17 cellular contexts compared by ENCODE assay signal in genomic region chr13:66328486-66328885, GRCh38.
A peak's percentile ranks its signal among the peaks of the same experiment; 100 is the strongest.
DNase-seq lines count a peak whose midpoint lies in the region; ATAC-seq and TF ChIP-seq lines count a peak whose summit lies in the region.
"Had no signal": no experiment of that assay in that cellular context is flagged by ENCODE, and none has a peak within 500 bp of the region (broad histone marks: within the 10 kb centered on the region; RNA-seq: fewer than 3 reads in every experiment).

No MANE protein-coding gene starts in this region.

- peak; percentile 23 for TF ChIP-seq RAD21 in neural cell (conservative IDR thresholded peaks at IDR 0.05)

- H3K4me3 ChIP-seq in OCI-LY1 (ENCODE audit: low read depth, low read length, poor library complexity, severe bottlenecking) (no peak overlapping the region), neural cell (ENCODE audit: low read length) (no peak overlapping the region)
- H3K4me3 ChIP-seq: BLaER1 had no signal

- no peak for ATAC-seq in HG03439 (IDR thresholded peaks at IDR 0.05; ENCODE audit: unreplicated experiment)
- ATAC-seq in HG02885 (IDR thresholded peaks at IDR 0.05; ENCODE audit: poor library complexity, unreplicated experiment) = no peak

- TF ChIP-seq EP300 in neural cell (conservative IDR thresholded peaks at IDR 0.05; ENCODE audit: poor library complexity, severe bottlenecking) = peak; percentile 84

- H3K27ac ChIP-seq in OCI-LY1 (ENCODE audit: low read depth, low read length, poor library complexity, severe bottlenecking) (no peak overlapping the region), neural cell (ENCODE audit: low read length) (peak overlapping the region; percentile 51)
- H3K27ac ChIP-seq: BLaER1 had no signal

- H3K9me3 ChIP-seq in OCI-LY1 (ENCODE audit: low read length) (no peaks in the 10 kb centered on the region), neural cell (ENCODE audit: low read length) (no peaks in the 10 kb centered on the region)
- H3K9me3 ChIP-seq: BE2C, BLaER1 had no signal

- H3K36me3 ChIP-seq in OCI-LY1 (ENCODE audit: insufficient read depth, low read length) = no peaks in the 10 kb centered on the region
- no peaks in the 10 kb centered on the region for H3K36me3 ChIP-seq in neural cell (ENCODE audit: insufficient read depth, low read length)
- H3K36me3 ChIP-seq: BE2C, BLaER1 had no signal

- H3F3A ChIP-seq in OCI-LY1 (ENCODE audit: insufficient read depth, low read length) (no peaks in the 10 kb centered on the region), neural cell (ENCODE audit: insufficient read depth, low read length, poor library complexity, severe bottlenecking) (peaks cover 5% of the 10 kb centered on the region)

- H3K27me3 ChIP-seq in OCI-LY1 (ENCODE audit: insufficient read depth, low read length) (no peaks in the 10 kb centered on the region), neural cell (ENCODE audit: insufficient read depth, low read depth, low read length) (no peaks in the 10 kb centered on the region)
- H3K27me3 ChIP-seq: BE2C, BLaER1 had no signal

- DNase-seq in NCI-H69 (lab: John Stamatoyannopoulos, UW) (peak; percentile 22), NCI-H146 (lab: John Stamatoyannopoulos, UW) (no peak)
- DNase-seq: 8988T; ACHN; BE2C; C1 segment of cervical spinal cord; CD4-positive, alpha-beta memory T cell; CD4-positive, CD25-positive, alpha-beta regulatory T cell; CD8-positive, alpha-beta memory T cell; COR-L47; DMS79 treated with DMSO at 0.1 percent for 48 hours; GF-D8 had no signal

- no peak for TF ChIP-seq CTCF in OCI-LY1 (IDR thresholded peaks at IDR 0.05; ENCODE audit: low read length)
- no peak for TF ChIP-seq CTCF in neural cell (IDR thresholded peaks at IDR 0.05; ENCODE audit: poor library complexity, severe bottlenecking)

- H3K9me2 ChIP-seq in OCI-LY1 (ENCODE audit: low read depth, low read length) (no peaks in the 10 kb centered on the region), neural cell (ENCODE audit: insufficient read depth, low read length) (no peaks in the 10 kb centered on the region)

- H3K79me2 ChIP-seq in OCI-LY1 (ENCODE audit: insufficient read depth, low read length) (no peaks in the 10 kb centered on the region), neural cell (replicated peaks; ENCODE audit: insufficient read depth, low read length) (no peaks in the 10 kb centered on the region)

- H3K9ac ChIP-seq in OCI-LY1 (ENCODE audit: low read length) (no peak overlapping the region), neural cell (ENCODE audit: low read length) (no peak overlapping the region)
- H3K9ac ChIP-seq: BLaER1 had no signal

- H3K4me1 ChIP-seq in OCI-LY1 (ENCODE audit: insufficient read depth, low read length, severe bottlenecking) = peaks cover 52% of the 10 kb centered on the region
- H3K4me1 ChIP-seq: BE2C, BLaER1 had no signal

- H2AFZ ChIP-seq in OCI-LY1 (ENCODE audit: low read length) = peak overlapping the region; percentile 82; the same call in 1 of the 2 replicates
- H2AFZ ChIP-seq in neural cell (ENCODE audit: low read depth, low read length) = no peak overlapping the region

- no peak overlapping the region for H3K4me2 ChIP-seq in OCI-LY1 (ENCODE audit: low read length)
- H3K4me2 ChIP-seq in neural cell (ENCODE audit: low read length) = no peak overlapping the region
- H3K4me2 ChIP-seq: BLaER1 had no signal

- no peaks in the 10 kb centered on the region for H4K20me1 ChIP-seq in OCI-LY1 (ENCODE audit: insufficient read depth, low read length)
- H4K20me1 ChIP-seq in neural cell (ENCODE audit: insufficient read depth) = no peaks in the 10 kb centered on the region
- H4K20me1 ChIP-seq: BLaER1 had no signal

TF ChIP-seq in neural cell, 6 proteins besides CTCF, POLR2A, EP300 and RAD21:
- TF ChIP-seq REST (IDR thresholded peaks at IDR 0.05; ENCODE audit: borderline replicate concordance) = peak; percentile 63
- TF ChIP-seq SMC3 (conservative IDR thresholded peaks at IDR 0.05; ENCODE audit: poor library complexity) = no peak
- TF ChIP-seq EZH2 (IDR thresholded peaks at IDR 0.05; ENCODE audit: borderline replicate concordance, insufficient read depth, low read length, poor library complexity, severe bottlenecking) = no peak
- TF ChIP-seq MXI1 (conservative IDR thresholded peaks at IDR 0.05; ENCODE audit: poor library complexity, severe bottlenecking) = no peak
- TF ChIP-seq POLR2AphosphoS5 (IDR thresholded peaks at IDR 0.05) = peak; percentile 71
- TF ChIP-seq TAF1 (IDR thresholded peaks at IDR 0.05; ENCODE audit: low read depth) = no peak
TF ChIP-seq in neural cell: peak in this region for 2.
